In the genomic region with DNA sequence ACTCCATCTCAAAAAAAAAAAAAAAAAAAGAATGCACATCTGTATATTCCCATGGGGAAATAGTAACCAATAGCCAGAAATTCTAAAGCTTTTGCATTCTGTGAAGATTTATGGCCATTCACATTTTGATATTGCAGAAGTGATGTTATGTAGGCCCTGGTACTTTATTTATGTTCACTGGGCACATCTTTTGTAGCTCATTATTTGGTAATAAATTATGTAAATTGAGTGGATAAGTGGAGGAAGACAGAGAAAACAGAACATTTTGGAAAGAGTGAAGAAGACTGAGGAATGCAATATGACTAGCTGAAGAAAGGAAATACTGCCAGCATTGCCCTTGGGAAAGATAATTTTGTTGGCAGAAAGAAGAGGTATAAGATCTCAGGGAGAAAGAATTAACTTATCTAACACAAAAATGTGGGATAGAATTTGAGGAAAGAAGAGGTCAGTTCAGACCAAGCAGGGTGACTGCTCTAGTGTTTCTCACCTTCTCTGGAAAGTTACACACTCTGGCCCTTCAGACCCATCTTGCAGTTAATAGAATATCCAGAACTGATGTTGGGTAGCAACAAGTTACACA, we compare ENCODE assay signal across 21 cellular contexts.
"Had no signal": no experiment of that assay in that cellular context is flagged by ENCODE, and none has a peak within 500 bp of the region (broad histone marks: within the 10 kb centered on the region; RNA-seq: fewer than 3 reads in every experiment).

No MANE protein-coding gene starts in this region.

- DNase-seq: activated CD4-positive, alpha-beta memory T cell treated with anti-CD3 and anti-CD28 coated beads for 36 hours; activated CD4-positive, alpha-beta T cell treated with anti-CD3 and anti-CD28 coated beads for 48 hours; activated effector memory CD4-positive, alpha-beta T cell treated with Interleukin-2 at 50 U/mL for 16 hours; activated naive CD4-positive, alpha-beta T cell treated with anti-CD3 and anti-CD28 coated beads, Interleukin-2, amount 10 ng/mL, durations not matched to agents 7 days and 5 days; activated T-cell treated with anti-CD3 and anti-CD28 coated beads, Interleukin-2, amount 50 U/mL, for 72 hours; caudate nucleus; dermis blood vessel endothelial cell; effector CD8-positive, alpha-beta T cell; foreskin fibroblast; heart right ventricle; kidney; naive thymus-derived CD4-positive, alpha-beta T cell; occipital lobe; right lobe of liver; stimulated activated CD4-positive, alpha-beta T cell treated with anti-CD3 and anti-CD28 coated beads, Interleukin-1b, Interleukin-23, amount 100 ng/mL, for 48 hours; stomach; T-helper 17 cell; transverse colon had no signal

- H3K27ac ChIP-seq: right lobe of liver, skin epidermis, stomach, transverse colon had no signal

- H3K4me3 ChIP-seq: heart right ventricle, lung, right lobe of liver, skin epidermis, stomach, transverse colon had no signal

- H3K4me1 ChIP-seq: right lobe of liver, stomach, transverse colon had no signal

- H3K36me3 ChIP-seq: right lobe of liver, transverse colon had no signal

- H3K9me3 ChIP-seq: right lobe of liver, stomach, transverse colon had no signal

- ATAC-seq: activated T-cell treated with anti-CD3 and anti-CD28 coated beads, Interleukin-2, amount 50 U/mL, for 72 hours; esophagus mucosa; naive thymus-derived CD4-positive, alpha-beta T cell; T-helper 17 cell had no signal

- H3K27me3 ChIP-seq: heart right ventricle, right lobe of liver, stomach, transverse colon had no signal
